ENCODE assay signal across 35 cellular contexts in genomic region chr5:107043665-107044064, GRCh38.
DNase-seq lines count a peak whose midpoint lies in the region; ATAC-seq, FAIRE-seq and TF ChIP-seq lines count a peak whose summit lies in the region.
"Had no signal": no experiment of that assay in that cellular context is flagged by ENCODE, and none has a peak within 500 bp of the region (broad histone marks: within the 10 kb centered on the region; RNA-seq: fewer than 3 reads in every experiment).

No MANE protein-coding gene starts in this region.

- TF ChIP-seq POLR2A in H54 (IDR thresholded peaks at IDR 0.05; ENCODE audit: low read depth, low read length): no peak

- peak; percentile 50 for FAIRE-seq in H54 (lab: Jason Lieb, UNC)
- FAIRE-seq: A204.1, D721Med had no signal

- intact Hi-C loops in Right ventricle myocardium inferior (cut with DNase I) (no loop called here), left ventricle myocardium inferior (cut with micrococcal nuclease) (no loop called here), Right ventricle myocardium superior (cut with DNase I) (no loop called here), cardiac septum (cut with DNase I) (no loop called here), left ventricle myocardium superior (cut with micrococcal nuclease) (no loop called here), right cardiac atrium (cut with DNase I) (no loop called here)

- 76% methylated on average over 1 of the region's 1 CpG for WGBS in right cardiac atrium

- H3K27ac ChIP-seq in left ventricle myocardium inferior (replicated peaks): no peak overlapping the region
- no peak overlapping the region for H3K27ac ChIP-seq in right cardiac atrium (ENCODE audit: low read length)
- H3K27ac ChIP-seq: 22Rv1; A549; BLaER1; BLaER1 treated with 17β-estradiol and CSF1 and Interleukin-3, amounts not matched to agents 10 nM and 100 nM; C4-2B had no signal

- H3K27me3 ChIP-seq in left ventricle myocardium inferior (ENCODE audit: low read depth): no peaks in the 10 kb centered on the region
- no peaks in the 10 kb centered on the region for H3K27me3 ChIP-seq in right cardiac atrium (ENCODE audit: control insufficient read depth, insufficient read depth)
- H3K27me3 ChIP-seq: BE2C; BLaER1; BLaER1 treated with 17β-estradiol and CSF1 and Interleukin-3, amounts not matched to agents 10 nM and 100 nM had no signal

- DNase-seq in Right ventricle myocardium inferior (ENCODE audit: missing footprints): no peak
- no peak for DNase-seq in left ventricle myocardium inferior
- DNase-seq in Right ventricle myocardium superior: no peak
- DNase-seq in cardiac septum (ENCODE audit: low spot score): no peak
- DNase-seq in left ventricle myocardium superior: no peak
- no peak for DNase-seq in right cardiac atrium
- DNase-seq in H54 (ENCODE audit: insufficient read length, low spot score): no peak
- no peak for DNase-seq in activated T-cell treated with anti-CD3 and anti-CD28 coated beads, Interleukin-2, amount 50 U/mL, for 48 hours
- DNase-seq: 8988T; ACHN; AML-193; BE2C; C1 segment of cervical spinal cord; Caco-2; Calu3; CD4-positive, alpha-beta memory T cell; CD4-positive, alpha-beta T cell; CD4-positive, CD25-positive, alpha-beta regulatory T cell; CD8-positive, alpha-beta memory T cell; CD8-positive, alpha-beta T cell; COR-L47; DMS 273 treated with DMSO at 0.1 percent for 48 hours; DMS153; DMS53; DMS79; DMS79 treated with DMSO at 0.1 percent for 48 hours; DND-41; EL had no signal

- peaks cover 9% of the 10 kb centered on the region for H3K4me1 ChIP-seq in left ventricle myocardium inferior
- H3K4me1 ChIP-seq in right cardiac atrium (ENCODE audit: control insufficient read depth, insufficient read depth, low read length): no peaks in the 10 kb centered on the region
- H3K4me1 ChIP-seq: A549; BE2C; BLaER1; BLaER1 treated with 17β-estradiol and CSF1 and Interleukin-3, amounts not matched to agents 10 nM and 100 nM; Caco-2 had no signal

- TF ChIP-seq CTCF in left ventricle myocardium inferior (IDR thresholded peaks at IDR 0.05; ENCODE audit: borderline replicate concordance): no peak

- peak; percentile 52 for ATAC-seq in Right ventricle myocardium inferior
- ATAC-seq in Right ventricle myocardium superior (ENCODE audit: poor library complexity): peak; percentile 77
- peak; percentile 75 for ATAC-seq in left ventricle myocardium superior
- no peak for ATAC-seq in right cardiac atrium
- ATAC-seq: A549; CD8-positive, alpha-beta T cell had no signal

- H3K36me3 ChIP-seq in left ventricle myocardium inferior: no peaks in the 10 kb centered on the region
- H3K36me3 ChIP-seq: BE2C; BLaER1; BLaER1 treated with 17β-estradiol and CSF1 and Interleukin-3, amounts not matched to agents 10 nM and 100 nM had no signal

- no peak overlapping the region for H3K4me3 ChIP-seq in left ventricle myocardium inferior
- no peak overlapping the region for H3K4me3 ChIP-seq in right cardiac atrium (ENCODE audit: low read length)
- H3K4me3 ChIP-seq: A549; BLaER1; BLaER1 treated with 17β-estradiol and CSF1 and Interleukin-3, amounts not matched to agents 10 nM and 100 nM had no signal

- H3K9me3 ChIP-seq in left ventricle myocardium inferior (replicated peaks) (no peaks in the 10 kb centered on the region), right cardiac atrium (ENCODE audit: control insufficient read depth, low read length) (no peaks in the 10 kb centered on the region)
- H3K9me3 ChIP-seq: A549; BLaER1; BLaER1 treated with 17β-estradiol and CSF1 and Interleukin-3, amounts not matched to agents 10 nM and 100 nM; Caco-2 had no signal

Comparison
In these comparisons a context has a peak if more than half of its experiments do, and no peak if none do; other contexts are left out.
1. ATAC-seq: peak in Right ventricle myocardium inferior (single experiment), Right ventricle myocardium superior (single experiment) and left ventricle myocardium superior (single experiment); none in right cardiac atrium (0 of 2).